ENCODE assay signal across 8 cellular contexts in genomic region chr16:13920510-13920818, GRCh38. TPM values are rescaled to one million over a fixed set of nuclear protein-coding genes. Genes with fewer than 3 reads are reported as not detected.
A peak's percentile ranks its signal among the peaks of the same experiment; 100 is the strongest.
DNase-seq lines count a peak whose midpoint lies in the region; ATAC-seq and TF ChIP-seq lines count a peak whose summit lies in the region.

No MANE protein-coding gene starts in this region.

- no TSS peak for BruUV-seq in OCI-LY7 (replicated peaks; lab: Mats Ljungman, UMichigan)

- H4K20me1 ChIP-seq in OCI-LY7 (ENCODE audit: insufficient read depth, low read length): no peaks in the 10 kb centered on the region

- H3K27ac ChIP-seq in OCI-LY7 (ENCODE audit: low read depth, low read length, poor library complexity, severe bottlenecking) (peak overlapping the region; percentile 38), parathyroid adenoma (peak overlapping the region; percentile 62)

- H2AFZ ChIP-seq in OCI-LY7 (ENCODE audit: low read length) (peak overlapping the region; percentile 84), parathyroid adenoma (peak overlapping the region; percentile 100)

- DNase-seq in OCI-LY7 (ENCODE audit: low spot score) (no peak), epithelial cell of proximal tubule (ENCODE audit: low read depth) (no peak), NCI-H1694 (lab: John Stamatoyannopoulos, UW) (no peak), NCI-H2081 (lab: John Stamatoyannopoulos, UW) (no peak)

- intact Hi-C loops in OCI-LY7 (cut with micrococcal nuclease; ENCODE audit: unreplicated experiment): loop anchor here (5.0 to 10.0 kb wide), 5 partner anchors 77 to 607 kb away; no protein-coding TSS in a partner anchor

- H3K9me2 ChIP-seq in OCI-LY7 (ENCODE audit: insufficient read depth, low read length): no peaks in the 10 kb centered on the region

- TF ChIP-seq CTCF in OCI-LY7 (conservative IDR thresholded peaks at IDR 0.05; ENCODE audit: low read length): no peak
- TF ChIP-seq CTCF in epithelial cell of proximal tubule (conservative IDR thresholded peaks at IDR 0.05; ENCODE audit: low read depth, low read length): no peak
- TF ChIP-seq CTCF in parathyroid adenoma (IDR thresholded peaks at IDR 0.05): no peak

- H3K4me3 ChIP-seq in OCI-LY7 (ENCODE audit: low read depth, low read length, poor library complexity, severe bottlenecking) (peak overlapping the region; percentile 92), epithelial cell of proximal tubule (ENCODE audit: low read depth, low read length) (peak overlapping the region; percentile 96), parathyroid adenoma (ENCODE audit: low read depth, low read length) (peak overlapping the region; percentile 92)

- peaks cover 7% of the 10 kb centered on the region; the same call in 1 of the 2 replicates for H3K79me2 ChIP-seq in OCI-LY7 (ENCODE audit: insufficient read depth, low read depth, low read length)
- peaks cover 2% of the 10 kb centered on the region for H3K79me2 ChIP-seq in parathyroid adenoma

- H3K9me3 ChIP-seq in ES-I3 (ENCODE audit: control insufficient read depth, insufficient read depth, low read length) (no peaks in the 10 kb centered on the region), OCI-LY7 (ENCODE audit: low read length) (no peaks in the 10 kb centered on the region), parathyroid adenoma (ENCODE audit: control insufficient read depth, low read length) (no peaks in the 10 kb centered on the region)

- H3K4me2 ChIP-seq in OCI-LY7 (ENCODE audit: low read length) (peak overlapping the region; percentile 94), parathyroid adenoma (ENCODE audit: low read length) (peak overlapping the region; percentile 97)

- POLR2A ChIA-PET in OCI-LY7 (lab: Charles Lee): interaction anchor here (0.6 to 1.1 kb wide), 2 partner anchors 26 to 77 kb away, joined by 3 to 4 read pairs; no protein-coding TSS in a partner anchor

- H3K36me3 ChIP-seq in ES-I3 (ENCODE audit: insufficient read depth, low read length): peaks cover 8% of the 10 kb centered on the region
- peaks cover 20% of the 10 kb centered on the region; the same call in 1 of the 2 replicates for H3K36me3 ChIP-seq in OCI-LY7 (ENCODE audit: insufficient read depth, low read length)
- H3K36me3 ChIP-seq in parathyroid adenoma (ENCODE audit: control insufficient read depth, insufficient read depth, low read length): no peaks in the 10 kb centered on the region

- H3K4me1 ChIP-seq in ES-I3 (ENCODE audit: insufficient read depth, low read length): peaks cover 2% of the 10 kb centered on the region; the same call in 1 of the 2 replicates
- peaks cover 23% of the 10 kb centered on the region for H3K4me1 ChIP-seq in OCI-LY7 (ENCODE audit: insufficient read depth, low read length, poor library complexity, severe bottlenecking)
- peaks cover 3% of the 10 kb centered on the region for H3K4me1 ChIP-seq in parathyroid adenoma

- no peak for ATAC-seq in HG02938 (IDR thresholded peaks at IDR 0.05; ENCODE audit: unreplicated experiment)
- ATAC-seq in GM21723 (IDR thresholded peaks at IDR 0.05; ENCODE audit: unreplicated experiment): no peak

- CTCF ChIA-PET in OCI-LY7 (lab: Charles Lee; ENCODE audit: unreplicated experiment): interaction anchor here (0.5 to 1.5 kb wide), 4 partner anchors 13 to 365 kb away, joined by 3 to 5 read pairs (median 3); no protein-coding TSS in a partner anchor

- H3K9ac ChIP-seq in ES-I3 (ENCODE audit: low read depth, low read length) (peak overlapping the region; percentile 100), parathyroid adenoma (peak overlapping the region; percentile 89)

- no peaks in the 10 kb centered on the region for H3K27me3 ChIP-seq in parathyroid adenoma (ENCODE audit: control insufficient read depth, insufficient read depth, low read length)

RNA-seq across cellular contexts. Expression of gene ERCC4, which starts 0.5 kb away (rescaled TPM):
- total RNA-seq in OCI-LY7 (2014; rRNA removed; shearing (Covaris generic)): 7.3 TPM in 2 replicates
- total RNA-seq in OCI-LY7 (2022): 20.8 and 21.6 TPM in 2 replicates
- 6.5 and 14.2 TPM in 2 replicates for total RNA-seq in epithelial cell of proximal tubule
